In genomic region chr11:1305063-1305495, GRCh38 we compare ENCODE assay signal across 20 cellular contexts. TPM values are rescaled to one million over a fixed set of nuclear protein-coding genes. Genes with fewer than 3 reads are reported as not detected.
A peak's percentile ranks its signal among the peaks of the same experiment; 100 is the strongest.
DNase-seq lines count a peak whose midpoint lies in the region; ATAC-seq and TF ChIP-seq lines count a peak whose summit lies in the region.
"Had no signal": no experiment of that assay in that cellular context is flagged by ENCODE, and none has a peak within 500 bp of the region (broad histone marks: within the 10 kb centered on the region; RNA-seq: fewer than 3 reads in every experiment).

No MANE protein-coding gene starts in this region.

- no peak for ATAC-seq in activated CD8-positive, alpha-beta T cell treated with anti-CD3 and anti-CD28 coated beads, Interleukin-2, amount 10 ng/mL, durations not matched to agents 7 days and 5 days
- no peak for ATAC-seq in activated CD8-positive, alpha-beta T cell treated with anti-CD3 and anti-CD28 coated beads for 36 hours

- no peaks in the 10 kb centered on the region for H3K9me3 ChIP-seq in stomach
- no peaks in the 10 kb centered on the region for H3K9me3 ChIP-seq in tibial artery
- H3K9me3 ChIP-seq: ascending aorta had no signal

- peaks cover 24% of the 10 kb centered on the region for H3K4me1 Mint-ChIP-seq in activated CD8-positive, alpha-beta T cell treated with anti-CD3 and anti-CD28 coated beads, Interleukin-2, amount 10 ng/mL, durations not matched to agents 7 days and 5 days (ENCODE audit: low read depth)
- peaks cover 39% of the 10 kb centered on the region for H3K4me1 Mint-ChIP-seq in activated CD8-positive, alpha-beta T cell treated with anti-CD3 and anti-CD28 coated beads for 36 hours (ENCODE audit: low read depth)
- peaks cover 54% of the 10 kb centered on the region for H3K4me1 Mint-ChIP-seq in endothelial cell (ENCODE audit: unreplicated experiment)

- H3K4me1 ChIP-seq in stomach (peaks cover 76 to 92% (median 90%) of the 10 kb centered on the region in 4 donors), tibial artery (peaks cover 0 to 67% (median 49%) of the 10 kb centered on the region in 4 donors)

- no peaks in the 10 kb centered on the region for H3K27me3 ChIP-seq in stomach
- no peaks in the 10 kb centered on the region for H3K27me3 ChIP-seq in tibial artery
- H3K27me3 ChIP-seq: ascending aorta had no signal

- no peaks in the 10 kb centered on the region for H3K27me3 Mint-ChIP-seq in activated CD8-positive, alpha-beta T cell treated with anti-CD3 and anti-CD28 coated beads, Interleukin-2, amount 10 ng/mL, durations not matched to agents 7 days and 5 days (ENCODE audit: low read depth)
- no peaks in the 10 kb centered on the region for H3K27me3 Mint-ChIP-seq in activated CD8-positive, alpha-beta T cell treated with anti-CD3 and anti-CD28 coated beads for 36 hours
- peaks cover 7% of the 10 kb centered on the region for H3K27me3 Mint-ChIP-seq in endothelial cell (ENCODE audit: unreplicated experiment)

- CTCF ChIA-PET in activated CD8-positive, alpha-beta T cell treated with anti-CD3 and anti-CD28 coated beads, Interleukin-2, amount 10 ng/mL, durations not matched to agents 7 days and 5 days (lab: Charles Lee): no interaction called here
- CTCF ChIA-PET in activated CD8-positive, alpha-beta T cell treated with anti-CD3 and anti-CD28 coated beads for 36 hours (lab: Charles Lee): no interaction called here

- H3K27ac ChIP-seq in stomach: peak overlapping the region; percentile 41 to 96 (median 77)
- no peak overlapping the region for H3K27ac ChIP-seq in tibial artery
- H3K27ac ChIP-seq: KMS-11 had no signal

- no peaks in the 10 kb centered on the region for H3K9me3 Mint-ChIP-seq in activated CD8-positive, alpha-beta T cell treated with anti-CD3 and anti-CD28 coated beads, Interleukin-2, amount 10 ng/mL, durations not matched to agents 7 days and 5 days (ENCODE audit: insufficient read depth)
- no peaks in the 10 kb centered on the region for H3K9me3 Mint-ChIP-seq in activated CD8-positive, alpha-beta T cell treated with anti-CD3 and anti-CD28 coated beads for 36 hours
- no peaks in the 10 kb centered on the region for H3K9me3 Mint-ChIP-seq in endothelial cell (ENCODE audit: unreplicated experiment)
- H3K9me3 Mint-ChIP-seq: HFFc6 had no signal

- no peak for TF ChIP-seq POLR2A in stomach (IDR thresholded peaks at IDR 0.05)

- no peak for TF ChIP-seq CTCF in activated CD8-positive, alpha-beta T cell treated with anti-CD3 and anti-CD28 coated beads for 36 hours (IDR thresholded peaks at IDR 0.05)
- TF ChIP-seq CTCF in endothelial cell (IDR thresholded peaks at IDR 0.05; ENCODE audit: unreplicated experiment): no peak
- no peak for TF ChIP-seq CTCF in stomach (IDR thresholded peaks at IDR 0.05)
- TF ChIP-seq CTCF in tibial artery (IDR thresholded peaks at IDR 0.05): no peak

- POLR2A ChIA-PET in activated CD8-positive, alpha-beta T cell treated with anti-CD3 and anti-CD28 coated beads, Interleukin-2, amount 10 ng/mL, durations not matched to agents 7 days and 5 days (lab: Charles Lee): no interaction called here
- POLR2A ChIA-PET in activated CD8-positive, alpha-beta T cell treated with anti-CD3 and anti-CD28 coated beads for 36 hours (lab: Charles Lee): interaction anchor here (1.2 kb wide), 1 partner anchor 12 kb away, joined by 3 read pairs; no protein-coding TSS in a partner anchor

- no peak overlapping the region for H3K4me3 Mint-ChIP-seq in activated CD8-positive, alpha-beta T cell treated with anti-CD3 and anti-CD28 coated beads, Interleukin-2, amount 10 ng/mL, durations not matched to agents 7 days and 5 days
- H3K4me3 Mint-ChIP-seq in activated CD8-positive, alpha-beta T cell treated with anti-CD3 and anti-CD28 coated beads for 36 hours: no peak overlapping the region
- peak overlapping the region; percentile 15 for H3K4me3 Mint-ChIP-seq in endothelial cell (ENCODE audit: unreplicated experiment)
- H3K4me3 Mint-ChIP-seq: HFFc6 had no signal

- WGBS in stomach, 5 donors: 60 to 81% (median 70%) methylated on average over 13 of the region's 13 CpGs

- H3K36me3 Mint-ChIP-seq in activated CD8-positive, alpha-beta T cell treated with anti-CD3 and anti-CD28 coated beads, Interleukin-2, amount 10 ng/mL, durations not matched to agents 7 days and 5 days (ENCODE audit: low read depth): no peaks in the 10 kb centered on the region
- H3K36me3 Mint-ChIP-seq in activated CD8-positive, alpha-beta T cell treated with anti-CD3 and anti-CD28 coated beads for 36 hours (ENCODE audit: low read depth): peaks cover 3% of the 10 kb centered on the region
- H3K36me3 Mint-ChIP-seq in endothelial cell (ENCODE audit: low read depth, unreplicated experiment): no peaks in the 10 kb centered on the region

- intact Hi-C loops in activated CD8-positive, alpha-beta T cell treated with anti-CD3 and anti-CD28 coated beads for 36 hours (cut with micrococcal nuclease): no loop called here
- intact Hi-C loops in stomach (cut with DNase I; ENCODE audit: low total_unique reads): no loop called here
- intact Hi-C loops in tibial artery (cut with DNase I; ENCODE audit: low total_unique reads): loop anchor here (5.0 to 10.0 kb wide), 2 partner anchors 152 to 210 kb away; no protein-coding TSS in a partner anchor

- H3K36me3 ChIP-seq in stomach (peaks cover 0 to 19% (median 10%) of the 10 kb centered on the region in 4 donors), tibial artery (peaks cover 0 to 24% (median 12%) of the 10 kb centered on the region in 3 donors)

- TF ChIP-seq EP300 in stomach (IDR thresholded peaks at IDR 0.05): no peak

- no peak overlapping the region for H3K4me3 ChIP-seq in stomach
- H3K4me3 ChIP-seq in tibial artery: no peak overlapping the region

- DNase-seq in activated CD8-positive, alpha-beta T cell treated with anti-CD3 and anti-CD28 coated beads, Interleukin-2, amount 10 ng/mL, durations not matched to agents 7 days and 5 days: peak; percentile 19
- DNase-seq in activated CD8-positive, alpha-beta T cell treated with anti-CD3 and anti-CD28 coated beads for 36 hours: no peak
- DNase-seq in endothelial cell (ENCODE audit: low spot score): no peak
- DNase-seq in mesenteric fat pad (ENCODE audit: low spot score): peak; percentile 72
- DNase-seq in stomach: peak; percentile 24
- no peak for DNase-seq in amygdala (lab: John Stamatoyannopoulos, UW)
- no peak for DNase-seq in NCI-H1930 (lab: John Stamatoyannopoulos, UW)
- no peak for DNase-seq in tibial artery
- DNase-seq: 8988T; activated CD4-positive, alpha-beta T cell treated with anti-CD3 and anti-CD28 coated beads, Interleukin-2, amount 50 U/mL, for 4 hours; activated effector memory CD4-positive, alpha-beta T cell treated with anti-CD3 and anti-CD28 coated beads, Interleukin-2, amount 50 U/mL, for 16 hours; cortex of kidney; HFFc6; NCI-H1417; NCI-H2227 treated with DMSO at 0.1 percent for 48 hours; occipital lobe; stimulated activated CD4-positive, alpha-beta T cell treated with anti-CD3 and anti-CD28 coated beads, Interleukin-12 subunit alpha, Interleukin-12 subunit beta, amount 100 ng/mL, for 4 hours; T1000 had no signal

- H3K27ac Mint-ChIP-seq in activated CD8-positive, alpha-beta T cell treated with anti-CD3 and anti-CD28 coated beads, Interleukin-2, amount 10 ng/mL, durations not matched to agents 7 days and 5 days: no peak overlapping the region
- H3K27ac Mint-ChIP-seq in activated CD8-positive, alpha-beta T cell treated with anti-CD3 and anti-CD28 coated beads for 36 hours: no peak overlapping the region
- peak overlapping the region; percentile 36 for H3K27ac Mint-ChIP-seq in endothelial cell (ENCODE audit: unreplicated experiment)
- H3K27ac Mint-ChIP-seq: HFFc6 had no signal

RNA-seq across cellular contexts. Expression of gene TOLLIP, which starts 4.4 kb away (rescaled TPM):
- total RNA-seq in activated CD8-positive, alpha-beta T cell treated with anti-CD3 and anti-CD28 coated beads, Interleukin-2, amount 10 ng/mL, durations not matched to agents 7 days and 5 days: 10 to 100 TPM; 27.1 to 34.3 TPM
- 10 to 100 TPM; 32.4 to 33.1 TPM for total RNA-seq in activated CD8-positive, alpha-beta T cell treated with anti-CD3 and anti-CD28 coated beads for 36 hours
- total RNA-seq in endothelial cell (ENCODE audit: unreplicated experiment) (65.3 TPM), mesenteric fat pad (63.6 TPM), stomach (100 to 1,000 TPM in 1 of 5 donors, 10 to 100 TPM in 4; 14.9 to 119 (median 55.4) TPM)
- 10 to 100 TPM; 23.9 to 29.3 (median 26.9) TPM for polyA plus RNA-seq in stomach

Comparison
In these comparisons a context has a peak if more than half of its experiments do, and no peak if none do; other contexts are left out.
1. DNase-seq: peak in activated CD8-positive, alpha-beta T cell treated with anti-CD3 and anti-CD28 coated beads, Interleukin-2, amount 10 ng/mL, durations not matched to agents 7 days and 5 days (single experiment), mesenteric fat pad (single experiment) and stomach (single experiment); none in activated CD8-positive, alpha-beta T cell treated with anti-CD3 and anti-CD28 coated beads for 36 hours (single experiment), endothelial cell (single experiment), amygdala (0 of 56), NCI-H1930 (0 of 2) and tibial artery (0 of 2).
2. H3K27ac ChIP-seq: peak in stomach (5 of 5); none in tibial artery (0 of 2).